21 cellular contexts compared by ENCODE assay signal in the genomic region with DNA sequence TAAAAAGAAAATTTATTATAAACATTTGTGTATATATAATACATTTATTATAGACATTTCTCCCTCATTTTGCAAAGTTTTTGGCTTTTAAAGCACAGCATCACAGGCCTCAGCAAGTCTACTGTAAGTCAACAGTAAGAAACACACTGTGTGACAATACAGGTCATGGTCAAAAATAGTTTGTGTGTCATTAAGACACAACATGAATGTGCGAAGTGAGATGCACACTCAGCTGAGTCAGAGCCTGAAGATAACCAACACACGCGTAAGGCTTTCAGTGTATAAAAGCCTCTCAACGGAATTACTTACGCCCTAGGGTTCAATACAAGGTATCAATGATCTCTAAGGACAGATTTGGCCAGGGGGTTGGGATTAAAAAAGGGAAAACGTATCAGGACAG.
"Had no signal": no experiment of that assay in that cellular context is flagged by ENCODE, and none has a peak within 500 bp of the region (broad histone marks: within the 10 kb centered on the region; RNA-seq: fewer than 3 reads in every experiment).

No MANE protein-coding gene starts in this region.

- H3K4me3 Mint-ChIP-seq: nephron; stimulated activated memory B cell treated with anti-CD40 and anti-IgM and Interleukin-4, amounts not matched to agents 10 μg/mL and 1 μg/mL and 100 μg/mL, for 72 hours; stimulated activated naive CD8-positive, alpha-beta T cell treated with anti-CD3 and anti-CD28 coated beads, Interleukin-15, Interleukin-2, amounts not matched to agents 100 ng/mL and 50 ng/mL, for 24 hours had no signal

- H3K4me1 ChIP-seq: colonic mucosa, foreskin keratinocyte, parathyroid adenoma had no signal

- H3K9me3 ChIP-seq: colonic mucosa, esophagus squamous epithelium, tibial artery, upper lobe of left lung, uterus had no signal

- H3K27ac ChIP-seq: colonic mucosa, esophagus squamous epithelium, foreskin keratinocyte, hepatocyte, parathyroid adenoma, tibial artery, upper lobe of left lung, uterus had no signal

- H3K27ac Mint-ChIP-seq: stimulated activated memory B cell treated with anti-CD40 and anti-IgM and Interleukin-4, amounts not matched to agents 10 μg/mL and 1 μg/mL and 100 μg/mL, for 72 hours; stimulated activated naive CD8-positive, alpha-beta T cell treated with anti-CD3 and anti-CD28 coated beads, Interleukin-15, Interleukin-2, amounts not matched to agents 100 ng/mL and 50 ng/mL, for 24 hours had no signal

- ATAC-seq: foreskin keratinocyte; left colon; left ventricle myocardium superior; sciatic nerve; stimulated activated memory B cell treated with anti-CD40 and anti-IgM and Interleukin-4, amounts not matched to agents 10 μg/mL and 1 μg/mL and 100 μg/mL, for 72 hours had no signal

- H3K27me3 ChIP-seq: colonic mucosa, esophagus squamous epithelium, foreskin keratinocyte, hepatocyte, tibial artery, upper lobe of left lung, uterus had no signal

- H2AFZ ChIP-seq: hepatocyte, parathyroid adenoma had no signal

- H3K36me3 ChIP-seq: colonic mucosa, tibial artery, uterus had no signal

- DNase-seq: colonic mucosa; dermis blood vessel endothelial cell; esophagus squamous epithelium; foreskin keratinocyte; head of caudate nucleus; left colon; left ventricle myocardium superior; midbrain; small intestine; stimulated activated CD4-positive, alpha-beta T cell treated with anti-CD3 and anti-CD28 coated beads, Interleukin-2, amount 100 ng/mL, for 48 hours; stimulated activated CD8-positive, alpha-beta memory T cell treated with anti-CD3 and anti-CD28 coated beads, Interleukin-4, amount 100 ng/mL, for 48 hours; tibial artery; upper lobe of left lung; uterus had no signal

- H3K4me2 ChIP-seq: hepatocyte had no signal

- H3K9me3 Mint-ChIP-seq: nephron; stimulated activated memory B cell treated with anti-CD40 and anti-IgM and Interleukin-4, amounts not matched to agents 10 μg/mL and 1 μg/mL and 100 μg/mL, for 72 hours; stimulated activated naive CD8-positive, alpha-beta T cell treated with anti-CD3 and anti-CD28 coated beads, Interleukin-15, Interleukin-2, amounts not matched to agents 100 ng/mL and 50 ng/mL, for 24 hours had no signal

- H3K27me3 Mint-ChIP-seq: stimulated activated memory B cell treated with anti-CD40 and anti-IgM and Interleukin-4, amounts not matched to agents 10 μg/mL and 1 μg/mL and 100 μg/mL, for 72 hours; stimulated activated naive CD8-positive, alpha-beta T cell treated with anti-CD3 and anti-CD28 coated beads, Interleukin-15, Interleukin-2, amounts not matched to agents 100 ng/mL and 50 ng/mL, for 24 hours had no signal

- H3K4me3 ChIP-seq: colonic mucosa, esophagus squamous epithelium, hepatocyte, lung, tibial artery, upper lobe of left lung, uterus had no signal

- H3K9ac ChIP-seq: parathyroid adenoma had no signal

- H3K79me2 ChIP-seq: hepatocyte, parathyroid adenoma had no signal
